21 cellular contexts compared by ENCODE assay signal in the genomic region with DNA sequence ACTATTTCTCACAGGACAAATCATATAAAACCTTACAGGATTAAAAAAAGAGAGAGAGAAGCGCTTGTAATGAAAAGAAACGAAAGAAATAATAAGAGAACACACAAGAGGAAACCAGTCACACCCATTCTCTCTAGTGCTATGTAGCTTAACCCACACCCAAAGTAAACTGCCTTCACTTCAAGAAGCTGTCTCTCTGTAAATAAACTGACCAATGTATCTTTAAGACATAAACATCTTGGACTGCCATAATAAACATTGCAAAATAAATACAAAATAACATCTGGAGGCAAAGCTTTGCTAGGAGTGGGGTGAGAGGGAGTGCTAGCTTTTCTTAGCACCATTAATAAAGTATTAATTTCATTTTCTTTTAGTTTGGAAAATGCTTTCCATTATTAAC.
"Had no signal": no experiment of that assay in that cellular context is flagged by ENCODE, and none has a peak within 500 bp of the region (broad histone marks: within the 10 kb centered on the region; RNA-seq: fewer than 3 reads in every experiment).

No MANE protein-coding gene starts in this region.

- H3K27me3 ChIP-seq: body of pancreas had no signal

- H3K9me3 ChIP-seq: body of pancreas, thoracic aorta had no signal

- H3K4me3 ChIP-seq: body of pancreas, thoracic aorta had no signal

- DNase-seq: activated B cell treated with CpG ODN at 0.5 μM for 24 hours; activated CD4-positive, alpha-beta T cell treated with anti-CD3 and anti-CD28 coated beads for 36 hours; activated CD4-positive, alpha-beta T cell treated with anti-CD3 and anti-CD28 coated beads, Interleukin-2, amount 50 U/mL, for 4 hours; activated effector memory CD4-positive, alpha-beta T cell treated with Interleukin-2 at 50 U/mL for 16 hours; activated naive CD4-positive, alpha-beta T cell treated with Interleukin-2 at 50 U/mL for 16 hours; activated T-cell treated with anti-CD3 and anti-CD28 coated beads for 4 hours; aorta; body of pancreas; cortex of kidney; foreskin fibroblast; head of caudate nucleus; hippocampal formation; immature natural killer cell; kidney; naive thymus-derived CD8-positive, alpha-beta T cell; occipital lobe; right cardiac atrium; stimulated activated CD4-positive, alpha-beta T cell treated with anti-CD3 and anti-CD28 coated beads, Interleukin-2, amount 100 ng/mL, for 48 hours; T-helper 1 cell had no signal

- H3K36me3 ChIP-seq: thoracic aorta had no signal

- H3K4me1 ChIP-seq: body of pancreas had no signal

- H3K27ac ChIP-seq: thoracic aorta had no signal

- ATAC-seq: activated CD4-positive, alpha-beta T cell treated with anti-CD3 and anti-CD28 coated beads for 36 hours; body of pancreas; naive thymus-derived CD8-positive, alpha-beta T cell; right cardiac atrium; stimulated activated effector memory CD8-positive, alpha-beta T cell treated with anti-CD3 and anti-CD28 coated beads, Interleukin-12 subunit alpha, Interleukin-12 subunit beta, amount 100 ng/mL, for 72 hours had no signal
